Comparison of ENCODE assay signal across 8 cellular contexts in genomic region chr4:8198206-8198905, GRCh38. TPM values are rescaled to one million over a fixed set of nuclear protein-coding genes. Genes with fewer than 3 reads are reported as not detected.
DNase-seq lines count a peak whose midpoint lies in the region; ATAC-seq and TF ChIP-seq lines count a peak whose summit lies in the region.

No MANE protein-coding gene starts in this region.

- peaks cover 0 to 4% (median 0%) of the 10 kb centered on the region in 7 donors for H3K9me3 Mint-ChIP-seq in CD14-positive monocyte

- 37 to 54% (median 48%) methylated on average over 9 to 17 of the region's 17 CpGs for WGBS in adrenal gland, 4 donors

- DNase-seq in CD14-positive monocyte (ENCODE audit: low spot score) (peak; percentile 63), adrenal gland (peak in 6 of 7 donors; percentile 53 to 73 (median 67)), D341Med (ENCODE audit: low spot score) (no peak), amniotic stem cell (lab: John Stamatoyannopoulos, UW) (no peak), NCI-H2171 treated with DMSO at 0.1 percent for 48 hours (lab: John Stamatoyannopoulos, UW) (no peak)
- DNase-seq in stimulated activated CD8-positive, alpha-beta memory T cell treated with anti-CD3 and anti-CD28 coated beads, Interleukin-4, amount 100 ng/mL, for 48 hours = no peak

- H3K9me3 ChIP-seq in adrenal gland (replicated peaks in 1 of 3) (no peaks in the 10 kb centered on the region), mucosa of stomach (ENCODE audit: control insufficient read depth, low read length) (no peaks in the 10 kb centered on the region)

- peak overlapping the region in 4 of 5 donors; percentile 23 to 96 (median 64) for H3K27ac ChIP-seq in adrenal gland

- H3K4me3 Mint-ChIP-seq in CD14-positive monocyte = peak overlapping the region; percentile 95 to 96

- intact Hi-C loops in CD14-positive monocyte (cut with micrococcal nuclease) = loop anchor here in 1 of 2 donors (5.0 kb wide), 1 partner anchor 41 kb away; the partner anchor contains the start of gene ABLIM2
- intact Hi-C loops in adrenal gland (cut with DNase I) = no loop called here

- H3K27me3 Mint-ChIP-seq in CD14-positive monocyte (ENCODE audit: low read depth in 3 of 3) = peaks cover 4 to 9% (median 4%) of the 10 kb centered on the region in 3 donors

- H3K27me3 ChIP-seq in adrenal gland (no peaks in the 10 kb centered on the region), mucosa of stomach (ENCODE audit: control insufficient read depth, insufficient read depth, low read length) (no peaks in the 10 kb centered on the region)

- TF ChIP-seq POLR2A in adrenal gland (IDR thresholded peaks at IDR 0.05) = no peak

- H3K36me3 Mint-ChIP-seq in CD14-positive monocyte = peaks cover 14 to 16% of the 10 kb centered on the region in 2 donors

- H3K4me1 ChIP-seq in adrenal gland (replicated peaks in 1 of 2) (peaks cover 0 to 33% of the 10 kb centered on the region in 2 donors), mucosa of stomach (ENCODE audit: control insufficient read depth, insufficient read depth, low read length) (peaks cover 67% of the 10 kb centered on the region)

- H3K27ac Mint-ChIP-seq in CD14-positive monocyte = peak overlapping the region; percentile 92 to 99 (median 97)

- no peak for TF ChIP-seq CTCF in CD14-positive monocyte (IDR thresholded peaks at IDR 0.05)
- no peak for TF ChIP-seq CTCF in adrenal gland (IDR thresholded peaks at IDR 0.05)

- H3K4me1 Mint-ChIP-seq in CD14-positive monocyte = peaks cover 50% of the 10 kb centered on the region

- H3K4me3 ChIP-seq in adrenal gland = no peak overlapping the region
- H3K4me3 ChIP-seq in mucosa of stomach (ENCODE audit: low read length) = no peak overlapping the region

- ATAC-seq in HG02840 (IDR thresholded peaks at IDR 0.05; ENCODE audit: low FRiP score, unreplicated experiment) = peak; percentile 0

- H3K9ac ChIP-seq in mucosa of stomach (ENCODE audit: low read length) = peak overlapping the region; percentile 9

- H3K36me3 ChIP-seq in adrenal gland (replicated peaks in 1 of 2) (no peaks in the 10 kb centered on the region), mucosa of stomach (ENCODE audit: control insufficient read depth, insufficient read depth, low read length) (no peaks in the 10 kb centered on the region)

RNA-seq across cellular contexts. Expression of gene SH3TC1, which starts 0.7 kb away (rescaled TPM):
- polyA plus RNA-seq in CD14-positive monocyte (10 to 100 TPM; 36.9 to 41.9 TPM), adrenal gland (10 to 100 TPM in 2 of 3 donors, 1 to 10 TPM in 1; 1.5 to 28.0 (median 19.8) TPM)
- 10 to 100 TPM; 17.2 to 58.7 (median 26.3) TPM for total RNA-seq in adrenal gland

RNA-seq across cellular contexts. Expression of gene ABLIM2, which starts 39.7 kb away (rescaled TPM):
- not detected for polyA plus RNA-seq in CD14-positive monocyte
- total RNA-seq in adrenal gland = 10 to 100 TPM in 7 of 8 donors, 1 to 10 TPM in 1; 9.9 to 31.2 (median 17.6) TPM
- 10 to 100 TPM in 2 of 3 donors, 1 to 10 TPM in 1; 5.8 to 14.1 (median 10.5) TPM for polyA plus RNA-seq in adrenal gland

Comparison
In these comparisons a context has a peak if more than half of its experiments do, and no peak if none do; other contexts are left out.
1. DNase-seq: peak in CD14-positive monocyte (single experiment) and adrenal gland (6 of 7); none in D341Med (single experiment), amniotic stem cell (single experiment), NCI-H2171 treated with DMSO at 0.1 percent for 48 hours (single experiment) and stimulated activated CD8-positive, alpha-beta memory T cell treated with anti-CD3 and anti-CD28 coated beads, Interleukin-4, amount 100 ng/mL, for 48 hours (single experiment).
2. RNA of gene ABLIM2, which starts 39.7 kb away (polyA plus RNA-seq): 5.8 to 14.1 TPM in adrenal gland; not detected in CD14-positive monocyte; every median in the first group is over 4 times any median in the second.